27 cellular contexts compared by ENCODE assay signal in genomic region chr17:81980122-81980521, GRCh38. TPM values are rescaled to one million over a fixed set of nuclear protein-coding genes. Genes with fewer than 3 reads are reported as not detected.
DNase-seq lines count a peak whose midpoint lies in the region; ATAC-seq, FAIRE-seq and TF ChIP-seq lines count a peak whose summit lies in the region.
"Had no signal": no experiment of that assay in that cellular context is flagged by ENCODE, and none has a peak within 500 bp of the region (broad histone marks: within the 10 kb centered on the region; RNA-seq: fewer than 3 reads in every experiment).

No MANE protein-coding gene starts in this region.

- H3K27me3 Mint-ChIP-seq in activated CD4-positive, alpha-beta T cell treated with anti-CD3 and anti-CD28 coated beads, Interleukin-2, amount 10 ng/mL, durations not matched to agents 24 days and 14 days = no peaks in the 10 kb centered on the region
- H3K27me3 Mint-ChIP-seq in IgD-negative memory B cell (peaks cover 2% of the 10 kb centered on the region), astrocyte (ENCODE audit: low read depth, unreplicated experiment) (no peaks in the 10 kb centered on the region), nephron progenitor cell (ENCODE audit: low read depth, poor library complexity) (peaks cover 9% of the 10 kb centered on the region)

- no peak overlapping the region for H3K9ac ChIP-seq in astrocyte (ENCODE audit: low read length)

- H3K36me3 ChIP-seq in astrocyte (ENCODE audit: insufficient read depth, low read length) = peaks cover 10% of the 10 kb centered on the region

- H3K27me3 ChIP-seq in astrocyte (ENCODE audit: insufficient read depth, low read length) = no peaks in the 10 kb centered on the region
- H3K27me3 ChIP-seq: foreskin keratinocyte, tibial artery had no signal

- H3K4me3 Mint-ChIP-seq in activated CD4-positive, alpha-beta T cell treated with anti-CD3 and anti-CD28 coated beads, Interleukin-2, amount 10 ng/mL, durations not matched to agents 24 days and 14 days = peak overlapping the region; percentile 9
- H3K4me3 Mint-ChIP-seq in IgD-negative memory B cell (peak overlapping the region; percentile 12 to 66 (median 40)), astrocyte (ENCODE audit: unreplicated experiment) (peak overlapping the region; percentile 84), nephron progenitor cell (peak overlapping the region; percentile 77)

- peaks cover 21% of the 10 kb centered on the region for H3K36me3 Mint-ChIP-seq in activated CD4-positive, alpha-beta T cell treated with anti-CD3 and anti-CD28 coated beads, Interleukin-2, amount 10 ng/mL, durations not matched to agents 24 days and 14 days (ENCODE audit: low read depth)
- H3K36me3 Mint-ChIP-seq in IgD-negative memory B cell = peaks cover 3% of the 10 kb centered on the region
- peaks cover 4% of the 10 kb centered on the region for H3K36me3 Mint-ChIP-seq in astrocyte (ENCODE audit: low read depth, unreplicated experiment)
- peaks cover 22% of the 10 kb centered on the region for H3K36me3 Mint-ChIP-seq in nephron progenitor cell (ENCODE audit: low read depth)

- no peak for ATAC-seq in GM21381 (IDR thresholded peaks at IDR 0.05; ENCODE audit: unreplicated experiment)
- ATAC-seq: activated CD4-positive, CD25-positive, alpha-beta regulatory T cell treated with anti-CD3 and anti-CD28 coated beads, Interleukin-2, amount 50 U/mL, for 24 hours; foreskin keratinocyte; GM23338; right cardiac atrium had no signal

- peak overlapping the region; percentile 0 for H3K27ac Mint-ChIP-seq in activated CD4-positive, alpha-beta T cell treated with anti-CD3 and anti-CD28 coated beads, Interleukin-2, amount 10 ng/mL, durations not matched to agents 24 days and 14 days
- H3K27ac Mint-ChIP-seq in IgD-negative memory B cell (peak overlapping the region in 2 of 3 donors; percentile 59 to 86), astrocyte (ENCODE audit: unreplicated experiment) (no peak overlapping the region), nephron progenitor cell (no peak overlapping the region)

- H3K4me1 Mint-ChIP-seq in activated CD4-positive, alpha-beta T cell treated with anti-CD3 and anti-CD28 coated beads, Interleukin-2, amount 10 ng/mL, durations not matched to agents 24 days and 14 days = peaks cover 36% of the 10 kb centered on the region
- H3K4me1 Mint-ChIP-seq in IgD-negative memory B cell (peaks cover 3 to 5% (median 5%) of the 10 kb centered on the region in 3 donors), astrocyte (ENCODE audit: low read depth, unreplicated experiment) (peaks cover 7% of the 10 kb centered on the region), nephron progenitor cell (peaks cover 43% of the 10 kb centered on the region)

- no peak overlapping the region for H3K4me2 ChIP-seq in astrocyte (ENCODE audit: low read length)
- H3K4me2 ChIP-seq: GM23338 had no signal

- peaks cover under 1% of the 10 kb centered on the region for H3K9me3 Mint-ChIP-seq in activated CD4-positive, alpha-beta T cell treated with anti-CD3 and anti-CD28 coated beads, Interleukin-2, amount 10 ng/mL, durations not matched to agents 24 days and 14 days
- H3K9me3 Mint-ChIP-seq in IgD-negative memory B cell (no peaks in the 10 kb centered on the region), astrocyte (ENCODE audit: unreplicated experiment) (peaks cover 1% of the 10 kb centered on the region), nephron progenitor cell (peaks cover 1% of the 10 kb centered on the region)

- no peaks in the 10 kb centered on the region for H3K9me3 ChIP-seq in astrocyte (ENCODE audit: insufficient read depth, low read depth, low read length)
- H3K9me3 ChIP-seq: neutrophil, tibial artery had no signal

- FAIRE-seq in astrocyte (lab: Jason Lieb, UNC) = no peak
- FAIRE-seq: bronchial epithelial cell had no signal

- no peak overlapping the region for H3K4me3 ChIP-seq in astrocyte (ENCODE audit: insufficient read depth, low read depth, low read length)
- H3K4me3 ChIP-seq: GM23338, tibial artery had no signal

- peaks cover 9% of the 10 kb centered on the region for H4K20me1 ChIP-seq in astrocyte (ENCODE audit: insufficient read depth, low read length)

- TF ChIP-seq CTCF in astrocyte (IDR thresholded peaks at IDR 0.05; ENCODE audit: insufficient read depth, low read depth, low read length) = no peak
- TF ChIP-seq CTCF in nephron progenitor cell (IDR thresholded peaks at IDR 0.05) = no peak

- no peak overlapping the region for H3K27ac ChIP-seq in astrocyte (ENCODE audit: low read depth, low read length)
- H3K27ac ChIP-seq: epithelial cell of prostate, foreskin keratinocyte, neutrophil, tibial artery had no signal

- intact Hi-C loops in activated CD4-positive, alpha-beta T cell treated with anti-CD3 and anti-CD28 coated beads, Interleukin-2, amount 10 ng/mL, durations not matched to agents 24 days and 14 days (cut with micrococcal nuclease) = no loop called here

- no peak overlapping the region for H2AFZ ChIP-seq in astrocyte (ENCODE audit: low read depth, low read length)
- H2AFZ ChIP-seq: GM23338 had no signal

- peaks cover 7% of the 10 kb centered on the region for H3K4me1 ChIP-seq in astrocyte (ENCODE audit: insufficient read depth, low read length)
- H3K4me1 ChIP-seq: foreskin keratinocyte had no signal

- H3K79me2 ChIP-seq in astrocyte (ENCODE audit: insufficient read depth, low read length) = peaks cover 7% of the 10 kb centered on the region

- DNase-seq in activated CD4-positive, alpha-beta T cell treated with anti-CD3 and anti-CD28 coated beads, Interleukin-2, amount 10 ng/mL, durations not matched to agents 24 days and 14 days = no peak
- no peak for DNase-seq in activated CD4-positive, alpha-beta T cell treated with anti-CD3 and anti-CD28 coated beads for 4 hours
- DNase-seq in astrocyte (ENCODE audit: low read depth) (no peak), nephron progenitor cell (no peak), AG08395 (ENCODE audit: low spot score) (no peak), NCI-H1092 treated with DMSO at 0.1 percent for 48 hours (lab: John Stamatoyannopoulos, UW) (no peak)
- DNase-seq: 8988T; activated CD8-positive, alpha-beta memory T cell treated with anti-CD3 and anti-CD28 coated beads, Interleukin-2, amount 50 U/mL, for 4 hours; C1 segment of cervical spinal cord; dermis blood vessel endothelial cell; foreskin keratinocyte; mesenchymal stem cell; NCI-H2029 treated with DMSO at 0.1 percent for 48 hours; NCI-H526 treated with DMSO at 0.1 percent for 48 hours; right cardiac atrium; SIG-M5; stimulated activated naive CD4-positive, alpha-beta T cell treated with Interleukin-2 at 50 U/mL for 16 hours; tibial artery had no signal

RNA-seq across cellular contexts. Expression of gene ASPSCR1, which starts 2.7 kb away (rescaled TPM):
- 35.1 and 37.3 TPM in 2 replicates for total RNA-seq in activated CD4-positive, alpha-beta T cell treated with anti-CD3 and anti-CD28 coated beads, Interleukin-2, amount 10 ng/mL, durations not matched to agents 24 days and 14 days
- polyA plus RNA-seq in IgD-negative memory B cell = 30.8 TPM
- 23.6 and 25.5 TPM in 2 replicates for total RNA-seq in astrocyte

RNA-seq across cellular contexts. Expression of gene NOTUM, which starts 19.1 kb away (rescaled TPM):
- total RNA-seq in activated CD4-positive, alpha-beta T cell treated with anti-CD3 and anti-CD28 coated beads, Interleukin-2, amount 10 ng/mL, durations not matched to agents 24 days and 14 days = 1.7 and 1.8 TPM in 2 replicates
- polyA plus RNA-seq in IgD-negative memory B cell = not detected
- 0.89 and 1.7 TPM in 2 replicates for total RNA-seq in astrocyte
- total RNA-seq: bronchial epithelial cell, dermis blood vessel endothelial cell, foreskin keratinocyte, right cardiac atrium had no signal
- polyA plus RNA-seq: foreskin keratinocyte had no signal

RNA-seq across cellular contexts. Expression of gene MYADML2, which starts 33.1 kb away (rescaled TPM):
- not detected in 2 replicates for total RNA-seq in activated CD4-positive, alpha-beta T cell treated with anti-CD3 and anti-CD28 coated beads, Interleukin-2, amount 10 ng/mL, durations not matched to agents 24 days and 14 days
- not detected for polyA plus RNA-seq in IgD-negative memory B cell
- not detected in 2 replicates for total RNA-seq in astrocyte
- total RNA-seq: bronchial epithelial cell; dermis blood vessel endothelial cell; foreskin keratinocyte; kidney epithelial cell; T-helper 2 cell treated with Interferon-gamma antibody and Interleukin-4, amounts not matched to agents 100 ng/mL and 5 ng/mL, for 36 hours had no signal
- polyA plus RNA-seq: foreskin keratinocyte had no signal

RNA-seq across cellular contexts. Expression of gene CENPX, which starts 42.6 kb away (rescaled TPM):
- total RNA-seq in activated CD4-positive, alpha-beta T cell treated with anti-CD3 and anti-CD28 coated beads, Interleukin-2, amount 10 ng/mL, durations not matched to agents 24 days and 14 days = 116 and 123 TPM in 2 replicates
- polyA plus RNA-seq in IgD-negative memory B cell = 47.7 TPM
- 26.3 and 26.7 TPM in 2 replicates for total RNA-seq in astrocyte

RNA-seq across cellular contexts. Expression of gene LRRC45, which starts 43.0 kb away (rescaled TPM):
- 39.0 and 40.6 TPM in 2 replicates for total RNA-seq in activated CD4-positive, alpha-beta T cell treated with anti-CD3 and anti-CD28 coated beads, Interleukin-2, amount 10 ng/mL, durations not matched to agents 24 days and 14 days
- polyA plus RNA-seq in IgD-negative memory B cell = 5.3 TPM
- total RNA-seq in astrocyte = 6.2 and 6.6 TPM in 2 replicates

Comparison
In these comparisons a context has a peak if more than half of its experiments do, and no peak if none do; other contexts are left out.
1. H3K27ac Mint-ChIP-seq: peak in activated CD4-positive, alpha-beta T cell treated with anti-CD3 and anti-CD28 coated beads, Interleukin-2, amount 10 ng/mL, durations not matched to agents 24 days and 14 days (single experiment) and IgD-negative memory B cell (2 of 3); none in astrocyte (single experiment) and nephron progenitor cell (single experiment).
2. H3K4me3 Mint-ChIP-seq: peak in every context shown above with its lines; median percentile 84 in astrocyte; 77 in nephron progenitor cell; 40 in IgD-negative memory B cell; 9 in activated CD4-positive, alpha-beta T cell treated with anti-CD3 and anti-CD28 coated beads, Interleukin-2, amount 10 ng/mL, durations not matched to agents 24 days and 14 days.